In the genomic region with DNA sequence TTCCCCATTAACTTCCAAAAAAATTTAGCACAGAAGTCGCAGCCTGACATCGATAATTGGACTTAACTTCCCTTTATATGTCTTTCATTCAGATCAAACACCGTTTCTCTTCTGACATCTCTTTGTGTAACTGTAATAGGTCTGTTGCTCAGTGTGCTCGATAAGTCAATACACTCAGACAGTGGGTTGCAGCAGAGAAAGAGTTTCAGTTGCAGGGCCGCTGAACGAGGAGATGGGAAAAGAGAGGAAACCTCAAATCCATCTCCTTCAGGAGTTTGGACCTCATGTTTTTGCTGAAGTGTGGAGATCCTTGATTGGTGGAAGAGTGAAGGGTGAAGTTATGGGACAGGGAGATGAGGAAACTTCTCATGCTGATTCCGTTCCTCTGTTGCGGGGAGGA, we compare ENCODE assay signal across 8 cellular contexts. TPM values are rescaled to one million over a fixed set of nuclear protein-coding genes. Genes with fewer than 3 reads are reported as not detected.
DNase-seq lines count a peak whose midpoint lies in the region; ATAC-seq and TF ChIP-seq lines count a peak whose summit lies in the region.

No MANE protein-coding gene starts in this region.

- no peak overlapping the region for H2AFZ ChIP-seq in ACC112 (ENCODE audit: low read length, unreplicated experiment)

- H3K4me3 ChIP-seq in ACC112 (ENCODE audit: low read depth, low read length) (peak overlapping the region; percentile 95), HUES48 (ENCODE audit: low read depth, low read length) (peak overlapping the region; percentile 74), breast epithelium (peak overlapping the region; percentile 74 to 92 (median 86)), mucosa of rectum (ENCODE audit: low read length in 2 of 2) (peak overlapping the region; percentile 88 to 96)

- H3K36me3 ChIP-seq in ACC112 (ENCODE audit: insufficient read depth, low read length) (no peaks in the 10 kb centered on the region), HUES48 (ENCODE audit: control insufficient read depth, insufficient read depth, low read length) (no peaks in the 10 kb centered on the region; the same call in 1 of the 2 replicates), breast epithelium (no peaks in the 10 kb centered on the region), mucosa of rectum (ENCODE audit: control insufficient read depth in 2 of 2, insufficient read depth in 2 of 2, low read length in 2 of 2) (no peaks in the 10 kb centered on the region)

- TF ChIP-seq CTCF in breast epithelium (IDR thresholded peaks at IDR 0.05), result no peak

- no peaks in the 10 kb centered on the region for H3K27me3 ChIP-seq in ACC112 (ENCODE audit: insufficient read depth, low read length)
- H3K27me3 ChIP-seq in HUES48 (ENCODE audit: control insufficient read depth, insufficient read depth, low read length), result no peaks in the 10 kb centered on the region
- peaks cover 0 to 5% of the 10 kb centered on the region in 2 donors for H3K27me3 ChIP-seq in breast epithelium
- H3K27me3 ChIP-seq in mucosa of rectum (ENCODE audit: control insufficient read depth in 2 of 2, insufficient read depth in 2 of 2, low read length in 2 of 2), result no peaks in the 10 kb centered on the region

- TF ChIP-seq POLR2A in breast epithelium (IDR thresholded peaks at IDR 0.05), result no peak

- H3K9ac ChIP-seq in HUES48 (ENCODE audit: low read depth, low read length) (0 out of 2 replicates have a peak overlapping the region, but pooled peaks have one; percentile 74), mucosa of rectum (ENCODE audit: low read depth in 1 of 2, low read length in 2 of 2) (peak overlapping the region in 1 of 2 donors; percentile 78)

- H3K27ac ChIP-seq in ACC112 (ENCODE audit: low read depth, low read length) (peak overlapping the region; percentile 41; the same call in 1 of the 2 replicates), HUES48 (ENCODE audit: low read depth, low read length) (no peak overlapping the region), breast epithelium (no peak overlapping the region), mucosa of rectum (ENCODE audit: low read depth in 2 of 2, low read length in 2 of 2) (no peak overlapping the region)

- intact Hi-C loops in breast epithelium (cut with DNase I; ENCODE audit: low total_unique reads), result no loop called here

- no peak for DNase-seq in breast epithelium (ENCODE audit: low spot score in 2 of 2)
- no peak for DNase-seq in inferior parietal cortex (ENCODE audit: extremely low spot score)
- no peak for DNase-seq in pons (ENCODE audit: low spot score)

- ATAC-seq in GM21786 (IDR thresholded peaks at IDR 0.05; ENCODE audit: unreplicated experiment), result no peak
- ATAC-seq in activated CD4-positive, CD25-positive, alpha-beta regulatory T cell treated with anti-CD3 and anti-CD28 coated beads, Interleukin-2, amount 50 U/mL, for 24 hours, result no peak

- no peaks in the 10 kb centered on the region for H3K9me3 ChIP-seq in HUES48 (ENCODE audit: control insufficient read depth, insufficient read depth, low read length)
- H3K9me3 ChIP-seq in breast epithelium, result no peaks in the 10 kb centered on the region
- H3K9me3 ChIP-seq in mucosa of rectum (ENCODE audit: control insufficient read depth in 2 of 2, low read length in 2 of 2), result no peaks in the 10 kb centered on the region

- H3K4me1 ChIP-seq in ACC112 (ENCODE audit: control insufficient read depth, insufficient read depth, low read length, unreplicated experiment) (peaks cover 21% of the 10 kb centered on the region), HUES48 (ENCODE audit: control insufficient read depth, insufficient read depth, low read length) (peaks cover 20% of the 10 kb centered on the region), breast epithelium (peaks cover 0 to 10% of the 10 kb centered on the region in 2 donors), mucosa of rectum (ENCODE audit: control insufficient read depth in 2 of 2, insufficient read depth in 2 of 2, low read length in 2 of 2) (peaks cover 8 to 15% of the 10 kb centered on the region in 2 donors)

- H3K79me2 ChIP-seq in ACC112 (ENCODE audit: control insufficient read depth, insufficient read depth, low read length, unreplicated experiment), result peaks cover 37% of the 10 kb centered on the region

RNA-seq across cellular contexts. Expression of a gene that starts 1.1 kb away (rescaled TPM):
- total RNA-seq in breast epithelium, result 10 to 100 TPM; 36.1 to 40.6 (median 36.4) TPM

RNA-seq across cellular contexts. Expression of a gene that starts 32.8 kb away (rescaled TPM):
- 1 to 10 TPM; 2.4 to 3.1 (median 2.9) TPM for total RNA-seq in breast epithelium
